1 cellular context compared by ENCODE assay signal in genomic region chr3:32781211-32781968, GRCh38.
A peak's percentile ranks its signal among the peaks of the same experiment; 100 is the strongest.
TF ChIP-seq lines count a peak whose summit lies in the region.

No MANE protein-coding gene starts in this region.

TF ChIP-seq in HepG2, 621 proteins besides CTCF, POLR2A, EP300 and RAD21 (continued from another document and continues in another):
- TF ChIP-seq POLR2AphosphoS2 (IDR thresholded peaks at IDR 0.05; ENCODE audit: low read depth, low read length) (no peak), DNMT3B (CRISPR knock-in tag; conservative IDR thresholded peaks at IDR 0.05) (0 out of 2 replicates have a peak, but pooled peaks have one; percentile 41), NBN (conservative IDR thresholded peaks at IDR 0.05) (no peak), ZNF609 (CRISPR knock-in tag; IDR thresholded peaks at IDR 0.05; ENCODE audit: borderline replicate concordance) (peak; percentile 35; the same call in 1 of the 2 replicates), HHEX (CRISPR knock-in tag; IDR thresholded peaks at IDR 0.05) (no peak), ZNF589 (CRISPR knock-in tag; conservative IDR thresholded peaks at IDR 0.05) (0 out of 2 replicates have a peak, but pooled peaks have one; percentile 59), ZNF547 (CRISPR knock-in tag; IDR thresholded peaks at IDR 0.05) (peak; percentile 89), ZNF770 (CRISPR knock-in tag; IDR thresholded peaks at IDR 0.05) (0 out of 2 replicates have a peak, but pooled peaks have one; percentile 57), ZNF501 (CRISPR knock-in tag; IDR thresholded peaks at IDR 0.05) (peak; percentile 58; the same call in 1 of the 2 replicates), ZNF816 (CRISPR knock-in tag; IDR thresholded peaks at IDR 0.05; ENCODE audit: borderline replicate concordance) (no peak), GATAD2A (CRISPR knock-in tag; IDR thresholded peaks at IDR 0.05) (peak; percentile 73; the same call in 1 of the 2 replicates), ZNF414 (CRISPR knock-in tag; IDR thresholded peaks at IDR 0.05) (peak; percentile 86), ZFP62 (CRISPR knock-in tag; IDR thresholded peaks at IDR 0.05) (no peak), ZNF580 (CRISPR knock-in tag; IDR thresholded peaks at IDR 0.05; ENCODE audit: borderline replicate concordance, low read depth) (peak; percentile 74; the same call in 1 of the 2 replicates), DZIP1 (CRISPR knock-in tag; IDR thresholded peaks at IDR 0.05) (0 out of 2 replicates have a peak, but pooled peaks have one; percentile 24), HMG20A (CRISPR knock-in tag; IDR thresholded peaks at IDR 0.05; ENCODE audit: borderline replicate concordance) (no peak; the same call in 1 of the 2 replicates), RAD51 (IDR thresholded peaks at IDR 0.05; ENCODE audit: borderline replicate concordance) (no peak), MXD4 (CRISPR knock-in tag; IDR thresholded peaks at IDR 0.05) (peak; percentile 64; the same call in 1 of the 2 replicates), SIX4 (CRISPR knock-in tag; IDR thresholded peaks at IDR 0.05) (no peak), ZHX1 (CRISPR knock-in tag; IDR thresholded peaks at IDR 0.05; ENCODE audit: low read depth) (peak; percentile 66; the same call in 1 of the 2 replicates), RXRA (CRISPR knock-in tag; IDR thresholded peaks at IDR 0.05) (peak; percentile 89), DRAP1 (CRISPR knock-in tag; IDR thresholded peaks at IDR 0.05) (no peak), ZNF83 (CRISPR knock-in tag; IDR thresholded peaks at IDR 0.05; ENCODE audit: borderline replicate concordance) (no peak), ARHGAP35 (CRISPR knock-in tag; IDR thresholded peaks at IDR 0.05; ENCODE audit: borderline replicate concordance) (no peak; the same call in 1 of the 2 replicates), ZBTB8A (CRISPR knock-in tag; IDR thresholded peaks at IDR 0.05; ENCODE audit: borderline replicate concordance, low read depth) (no peak), SP140L (CRISPR knock-in tag; IDR thresholded peaks at IDR 0.05; ENCODE audit: borderline replicate concordance) (no peak), ATF2 (CRISPR knock-in tag; IDR thresholded peaks at IDR 0.05) (peak; percentile 83), ZBTB20 (CRISPR knock-in tag; IDR thresholded peaks at IDR 0.05; ENCODE audit: borderline replicate concordance, low read depth) (peak; percentile 33; the same call in 1 of the 2 replicates), GTF2F1 (IDR thresholded peaks at IDR 0.05; ENCODE audit: low read length) (no peak), PLSCR1 (CRISPR knock-in tag; IDR thresholded peaks at IDR 0.05; ENCODE audit: borderline replicate concordance) (no peak), ZFP91 (CRISPR knock-in tag; IDR thresholded peaks at IDR 0.05; ENCODE audit: borderline replicate concordance) (peak; percentile 83; the same call in 1 of the 2 replicates), MNT (IDR thresholded peaks at IDR 0.05) (peak; percentile 15; the same call in 1 of the 2 replicates), NFRKB (IDR thresholded peaks at IDR 0.05) (no peak), MAFF (IDR thresholded peaks at IDR 0.05; ENCODE audit: low read depth, low read length) (no peak), SAP130 (CRISPR knock-in tag; IDR thresholded peaks at IDR 0.05; ENCODE audit: low read depth) (peak; percentile 96), FOXA3 (CRISPR knock-in tag; IDR thresholded peaks at IDR 0.05) (peak; percentile 41; the same call in 1 of the 2 replicates), GABPA (IDR thresholded peaks at IDR 0.05; ENCODE audit: low read depth, low read length) (peak; percentile 27; the same call in 1 of the 2 replicates), GABPA (CRISPR knock-in tag; IDR thresholded peaks at IDR 0.05; ENCODE audit: low read depth) (peak; percentile 69), ZNF598 (CRISPR knock-in tag; IDR thresholded peaks at IDR 0.05; ENCODE audit: borderline replicate concordance) (peak; percentile 41; the same call in 1 of the 2 replicates), MIER3 (CRISPR knock-in tag; IDR thresholded peaks at IDR 0.05; ENCODE audit: borderline replicate concordance) (peak; percentile 19; the same call in 1 of the 2 replicates)
